In the genomic region with DNA sequence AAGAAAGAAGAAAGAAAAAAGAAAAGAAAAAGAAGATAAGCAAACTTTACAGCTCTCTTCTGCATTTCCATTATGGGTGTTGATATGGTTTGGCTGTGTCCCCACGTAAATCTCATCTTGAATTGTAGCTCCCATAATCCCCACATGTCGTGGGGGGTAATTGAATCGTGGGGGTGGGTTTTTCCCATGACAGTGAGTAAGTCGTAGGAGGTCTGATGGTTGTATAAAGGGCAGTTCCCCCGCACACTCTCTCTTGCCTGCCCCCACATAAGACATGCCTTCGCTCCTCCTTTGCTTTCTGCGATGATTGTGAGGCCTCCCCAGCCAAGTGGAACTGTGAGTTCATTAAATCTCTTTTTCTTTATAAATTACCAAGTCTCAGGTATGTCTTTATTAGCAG, we compare ENCODE assay signal across 18 cellular contexts.
"Had no signal": no experiment of that assay in that cellular context is flagged by ENCODE, and none has a peak within 500 bp of the region (broad histone marks: within the 10 kb centered on the region; RNA-seq: fewer than 3 reads in every experiment).

No MANE protein-coding gene starts in this region.

- H3K27ac ChIP-seq: neural progenitor cell, neutrophil, ovary, pancreas, parathyroid adenoma, prostate gland, psoas muscle, right atrium auricular region, right lobe of liver, sigmoid colon, skin epidermis, spleen had no signal

- H3K36me3 ChIP-seq: neural progenitor cell, neutrophil, ovary, pancreas, prostate gland, right atrium auricular region, right lobe of liver, sigmoid colon, spleen had no signal

- H3K4me1 ChIP-seq: neural progenitor cell, pancreas, parathyroid adenoma, prostate gland, psoas muscle, right atrium auricular region, right lobe of liver, sigmoid colon had no signal

- H3K27me3 ChIP-seq: neural progenitor cell, neutrophil, ovary, right atrium auricular region, right lobe of liver, sigmoid colon had no signal

- H3K4me3 ChIP-seq: neural progenitor cell, ovary, pancreas, prostate gland, psoas muscle, right atrium auricular region, right lobe of liver, sigmoid colon, skin epidermis, smooth muscle cell, spleen had no signal

- H3K9me3 ChIP-seq: neutrophil, ovary, pancreas, prostate gland, psoas muscle, right lobe of liver, sigmoid colon had no signal

- ATAC-seq: naive thymus-derived CD8-positive, alpha-beta T cell; natural killer cell; natural killer cell treated with Interleukin-12 subunit alpha and Interleukin-12 subunit beta and Interleukin-15 and Interleukin-18, amount 100 ng/mL, for 72 hours; pancreas; psoas muscle; right cardiac atrium; right lobe of liver; sciatic nerve had no signal
